In genomic region chrX:154411981-154412340, GRCh38 we compare ENCODE assay signal across 8 cellular contexts. TPM values are rescaled to one million over a fixed set of nuclear protein-coding genes. Genes with fewer than 3 reads are reported as not detected.
DNase-seq lines count a peak whose midpoint lies in the region; ATAC-seq and TF ChIP-seq lines count a peak whose summit lies in the region.

No MANE protein-coding gene starts in this region.

- peak overlapping the region; percentile 63 for H3K4me3 ChIP-seq in AG10803 (ENCODE audit: low read length)

- H3K36me3 Mint-ChIP-seq in glutamatergic neuron (ENCODE audit: unreplicated experiment) (no peaks in the 10 kb centered on the region), osteocyte (ENCODE audit: unreplicated experiment) (no peaks in the 10 kb centered on the region)

- TF ChIP-seq CTCF in AG10803 (conservative IDR thresholded peaks at IDR 0.05; ENCODE audit: low read length): no peak
- TF ChIP-seq CTCF in glutamatergic neuron (IDR thresholded peaks at IDR 0.05; ENCODE audit: partially characterized antibody, unreplicated experiment): no peak
- no peak for TF ChIP-seq CTCF in osteocyte (IDR thresholded peaks at IDR 0.05)

- peaks cover under 1% of the 10 kb centered on the region for H3K4me1 Mint-ChIP-seq in glutamatergic neuron (ENCODE audit: low read depth, unreplicated experiment)
- peaks cover 23% of the 10 kb centered on the region for H3K4me1 Mint-ChIP-seq in osteocyte (ENCODE audit: unreplicated experiment)

- H3K27me3 Mint-ChIP-seq in glutamatergic neuron (ENCODE audit: unreplicated experiment) (peaks cover 3% of the 10 kb centered on the region), osteocyte (ENCODE audit: unreplicated experiment) (no peaks in the 10 kb centered on the region)

- ATAC-seq in GM18907 (IDR thresholded peaks at IDR 0.05; ENCODE audit: unreplicated experiment): peak; percentile 45
- peak; percentile 56 for ATAC-seq in HG03460 (IDR thresholded peaks at IDR 0.05; ENCODE audit: unreplicated experiment)

- DNase-seq in AG10803 (ENCODE audit: low read depth) (peak; percentile 28), NOMO-1 treated with dmso at 0.1 percent for 144 hours (lab: John Stamatoyannopoulos, UW; ENCODE audit: unreplicated experiment) (peak; percentile 9), glutamatergic neuron (peak; percentile 70), osteocyte (ENCODE audit: extremely low spot score, unreplicated experiment) (peak; percentile 84), midbrain (lab: John Stamatoyannopoulos, UW) (no peak)
- peak; percentile 57 for DNase-seq in activated naive CD4-positive, alpha-beta T cell treated with Interleukin-2 at 50 U/mL for 16 hours

- H3K9me3 Mint-ChIP-seq in glutamatergic neuron (ENCODE audit: unreplicated experiment) (peaks cover 1% of the 10 kb centered on the region), osteocyte (ENCODE audit: unreplicated experiment) (no peaks in the 10 kb centered on the region)

- no peak overlapping the region for H3K27ac Mint-ChIP-seq in glutamatergic neuron (ENCODE audit: unreplicated experiment)
- peak overlapping the region; percentile 47 for H3K27ac Mint-ChIP-seq in osteocyte (ENCODE audit: unreplicated experiment)

- peak overlapping the region; percentile 81 for H3K4me3 Mint-ChIP-seq in glutamatergic neuron (ENCODE audit: unreplicated experiment)
- H3K4me3 Mint-ChIP-seq in osteocyte (ENCODE audit: unreplicated experiment): peak overlapping the region; percentile 68

RNA-seq across cellular contexts. Expression of gene TAFAZZIN, which starts 0.6 kb away (rescaled TPM):
- total RNA-seq in glutamatergic neuron (ENCODE audit: unreplicated experiment): 40.9 TPM
- total RNA-seq in osteocyte: 46.2 and 47.3 TPM in 2 replicates

RNA-seq across cellular contexts. Expression of gene DNASE1L1, which starts 2.9 kb away (rescaled TPM):
- 15.8 TPM for total RNA-seq in glutamatergic neuron (ENCODE audit: unreplicated experiment)
- total RNA-seq in osteocyte: 27.9 and 28.1 TPM in 2 replicates

RNA-seq across cellular contexts. Expression of gene RPL10, which starts 13.8 kb away (rescaled TPM):
- 1,779 TPM for total RNA-seq in glutamatergic neuron (ENCODE audit: unreplicated experiment)
- 2,857 and 2,892 TPM in 2 replicates for total RNA-seq in osteocyte

RNA-seq across cellular contexts. Expression of gene ATP6AP1, which starts 16.5 kb away (rescaled TPM):
- total RNA-seq in glutamatergic neuron (ENCODE audit: unreplicated experiment): 133 TPM
- 144 and 153 TPM in 2 replicates for total RNA-seq in osteocyte

RNA-seq across cellular contexts. Expression of gene GDI1, which starts 25.0 kb away (rescaled TPM):
- total RNA-seq in glutamatergic neuron (ENCODE audit: unreplicated experiment) (730 TPM), osteocyte (135 and 152 TPM in 2 replicates)
